In genomic region chr14:74459981-74460380, GRCh38 we compare ENCODE assay signal across 14 cellular contexts. TPM values are rescaled to one million over a fixed set of nuclear protein-coding genes. Genes with fewer than 3 reads are reported as not detected.
DNase-seq lines count a peak whose midpoint lies in the region; ATAC-seq and TF ChIP-seq lines count a peak whose summit lies in the region.
"Had no signal": no experiment of that assay in that cellular context is flagged by ENCODE, and none has a peak within 500 bp of the region (broad histone marks: within the 10 kb centered on the region; RNA-seq: fewer than 3 reads in every experiment).

No MANE protein-coding gene starts in this region.

- H3K4me1 Mint-ChIP-seq in activated T-helper 17 cell treated with anti-CD3 and anti-CD28 coated beads, Interleukin-2, amount 50 U/mL, for 72 hours, result no peaks in the 10 kb centered on the region
- no peaks in the 10 kb centered on the region for H3K4me1 Mint-ChIP-seq in natural killer cell treated with Interleukin-12 subunit alpha and Interleukin-12 subunit beta and Interleukin-15 and Interleukin-18, amount 100 ng/mL, for 72 hours (ENCODE audit: low read depth in 2 of 2)

- H3K4me2 ChIP-seq in BLaER1 (peak overlapping the region; percentile 12; the same call in 1 of the 2 replicates), HCT116 (ENCODE audit: low read length) (no peak overlapping the region), mammary epithelial cell (ENCODE audit: insufficient read depth, low read depth, low read length) (no peak overlapping the region)

- H3K36me3 ChIP-seq in BLaER1 (no peaks in the 10 kb centered on the region), HCT116 (ENCODE audit: control insufficient read depth in 1 of 2, insufficient read depth in 2 of 2, low read length in 2 of 2) (no peaks in the 10 kb centered on the region), mammary epithelial cell (ENCODE audit: insufficient read depth, low read length) (no peaks in the 10 kb centered on the region)

- H2AFZ ChIP-seq in HCT116 (ENCODE audit: low read depth, low read length, poor library complexity, severe bottlenecking) (peak overlapping the region; percentile 45), mammary epithelial cell (ENCODE audit: low read depth, low read length) (no peak overlapping the region)

- TF ChIP-seq CTCF in HCT116 (IDR thresholded peaks at IDR 0.05 in 2 of 3, conservative IDR thresholded peaks at IDR 0.05 in 1 of 3; ENCODE audit: borderline replicate concordance in 1 of 3, insufficient read depth in 1 of 3, low read depth in 2 of 3, low read length in 2 of 3) (no peak), mammary epithelial cell (conservative IDR thresholded peaks at IDR 0.05 in 1 of 2, IDR thresholded peaks at IDR 0.05 in 1 of 2; ENCODE audit: extremely low read depth in 1 of 2, insufficient read depth in 1 of 2, low read depth in 1 of 2, low read length in 2 of 2) (no peak)

- no peaks in the 10 kb centered on the region for H3K9me3 ChIP-seq in BLaER1
- no peaks in the 10 kb centered on the region for H3K9me3 ChIP-seq in HCT116 (ENCODE audit: control insufficient read depth in 1 of 2, insufficient read depth in 1 of 2, low read depth in 1 of 2, low read length in 2 of 2)
- no peaks in the 10 kb centered on the region for H3K9me3 ChIP-seq in mammary epithelial cell (replicated peaks; ENCODE audit: insufficient read depth, low read length)
- H3K9me3 ChIP-seq: Caco-2 had no signal

- no peak for TF ChIP-seq POLR2A in HCT116 (IDR thresholded peaks at IDR 0.05; ENCODE audit: borderline replicate concordance, extremely low read depth, insufficient read depth, insufficient read length)

- peak overlapping the region; percentile 36 for H3K27ac Mint-ChIP-seq in activated T-helper 17 cell treated with anti-CD3 and anti-CD28 coated beads, Interleukin-2, amount 50 U/mL, for 72 hours
- no peak overlapping the region for H3K27ac Mint-ChIP-seq in natural killer cell treated with Interleukin-12 subunit alpha and Interleukin-12 subunit beta and Interleukin-15 and Interleukin-18, amount 100 ng/mL, for 72 hours

- H3K9me3 Mint-ChIP-seq in activated T-helper 17 cell treated with anti-CD3 and anti-CD28 coated beads, Interleukin-2, amount 50 U/mL, for 72 hours, result no peaks in the 10 kb centered on the region
- no peaks in the 10 kb centered on the region for H3K9me3 Mint-ChIP-seq in natural killer cell treated with Interleukin-12 subunit alpha and Interleukin-12 subunit beta and Interleukin-15 and Interleukin-18, amount 100 ng/mL, for 72 hours
- H3K9me3 Mint-ChIP-seq: CD14-positive monocyte had no signal

- no peak overlapping the region for H3K9ac ChIP-seq in BLaER1
- H3K9ac ChIP-seq in HCT116 (ENCODE audit: low read length), result no peak overlapping the region
- no peak overlapping the region for H3K9ac ChIP-seq in mammary epithelial cell (ENCODE audit: insufficient read depth, low read length)

- POLR2A ChIA-PET in HCT116 (lab: Charles Lee), result no interaction called here

- CTCF ChIA-PET in HCT116 (lab: Charles Lee) (no interaction called here), mammary epithelial cell (lab: Charles Lee; ENCODE audit: low non-redundant PET) (no interaction called here)

- WGBS in mammary epithelial cell (ENCODE audit: low coverage, missing lambda C conversion rate), result 90% methylated on average over 4 of the region's 6 CpGs

- H3K79me2 ChIP-seq in HCT116 (ENCODE audit: insufficient read depth, low read length), result no peaks in the 10 kb centered on the region
- no peaks in the 10 kb centered on the region for H3K79me2 ChIP-seq in mammary epithelial cell (ENCODE audit: insufficient read depth, low read length)

- H4K20me1 ChIP-seq in BLaER1, result no peaks in the 10 kb centered on the region
- no peaks in the 10 kb centered on the region for H4K20me1 ChIP-seq in HCT116 (ENCODE audit: insufficient read depth)
- no peaks in the 10 kb centered on the region for H4K20me1 ChIP-seq in mammary epithelial cell (ENCODE audit: insufficient read depth, low read length)

- DNase-seq in HCT116 (ENCODE audit: low read depth, low spot score) (no peak), left lobe of liver (ENCODE audit: low spot score) (peak; percentile 23), mammary epithelial cell (no peak), NCI-H526 (lab: John Stamatoyannopoulos, UW) (no peak)
- no peak for DNase-seq in activated T-cell treated with anti-CD3 and anti-CD28 coated beads, Interleukin-2, amount 50 U/mL, for 1 hour
- DNase-seq in natural killer cell treated with Interleukin-12 subunit alpha and Interleukin-12 subunit beta and Interleukin-15 and Interleukin-18, amount 100 ng/mL, for 72 hours (ENCODE audit: low spot score), result no peak
- DNase-seq: DMS79 treated with DMSO at 0.1 percent for 48 hours, GOT3, NCI-H510A treated with DMSO at 0.1 percent for 48 hours had no signal

- intact Hi-C loops in HCT116 (cut with micrococcal nuclease) (no loop called here), mammary epithelial cell (cut with micrococcal nuclease) (loop anchor here (2.0 kb wide), 1 partner anchor 33 kb away; the partner anchor contains the start of genes ISCA2 and NPC2)

- peaks cover 12% of the 10 kb centered on the region for H3K27me3 Mint-ChIP-seq in activated T-helper 17 cell treated with anti-CD3 and anti-CD28 coated beads, Interleukin-2, amount 50 U/mL, for 72 hours
- H3K27me3 Mint-ChIP-seq in natural killer cell treated with Interleukin-12 subunit alpha and Interleukin-12 subunit beta and Interleukin-15 and Interleukin-18, amount 100 ng/mL, for 72 hours, result peaks cover 15 to 26% of the 10 kb centered on the region in 2 donors

- no peaks in the 10 kb centered on the region for H3K9me2 ChIP-seq in HCT116 (ENCODE audit: insufficient read depth)

- H3K27me3 ChIP-seq in BLaER1 (no peaks in the 10 kb centered on the region), HCT116 (ENCODE audit: insufficient read depth, low read length) (0 out of 2 replicates have a peak, but pooled peaks cover 4% of the 10 kb centered on the region), mammary epithelial cell (ENCODE audit: insufficient read depth, low read length) (no peaks in the 10 kb centered on the region)

- dilution Hi-C loops in mammary epithelial cell (cut with HindIII; ENCODE audit: low sequenced_read_pairs), result no loop called here

- TF ChIP-seq RAD21 in HCT116 (IDR thresholded peaks at IDR 0.05; ENCODE audit: low read depth), result no peak

- BruUV-seq in HCT116 (replicated peaks; lab: Mats Ljungman, UMichigan), result no TSS peak
- BruUV-seq in mammary epithelial cell (replicated peaks; lab: Mats Ljungman, UMichigan), result no TSS peak

- H3K27ac ChIP-seq in BLaER1 (no peak overlapping the region), HCT116 (ENCODE audit: low read depth, low read length) (no peak overlapping the region), mammary epithelial cell (ENCODE audit: insufficient read depth, low read depth, low read length) (no peak overlapping the region)

- H3K4me3 ChIP-seq in BLaER1, result no peak overlapping the region
- H3K4me3 ChIP-seq in HCT116 (replicated peaks in 1 of 2; ENCODE audit: low read depth in 1 of 2, low read length in 2 of 2), result no peak overlapping the region
- no peak overlapping the region for H3K4me3 ChIP-seq in mammary epithelial cell (replicated peaks in 1 of 3; ENCODE audit: insufficient read depth in 1 of 3, low read depth in 2 of 3, low read length in 3 of 3)

- H3K36me3 Mint-ChIP-seq in activated T-helper 17 cell treated with anti-CD3 and anti-CD28 coated beads, Interleukin-2, amount 50 U/mL, for 72 hours (ENCODE audit: low read depth), result no peaks in the 10 kb centered on the region
- H3K36me3 Mint-ChIP-seq in natural killer cell treated with Interleukin-12 subunit alpha and Interleukin-12 subunit beta and Interleukin-15 and Interleukin-18, amount 100 ng/mL, for 72 hours, result no peaks in the 10 kb centered on the region
- H3K36me3 Mint-ChIP-seq: CD14-positive monocyte had no signal

- peaks cover 57% of the 10 kb centered on the region for H3K4me1 ChIP-seq in BLaER1
- H3K4me1 ChIP-seq in HCT116 (ENCODE audit: control insufficient read depth in 1 of 2, insufficient read depth in 2 of 2, low read length in 2 of 2), result 0 out of 4 replicates have a peak, but pooled peaks cover 0 to 3% of the 10 kb centered on the region in 2 experiments
- H3K4me1 ChIP-seq in mammary epithelial cell (ENCODE audit: insufficient read depth, low read length), result no peaks in the 10 kb centered on the region
- H3K4me1 ChIP-seq: Caco-2 had no signal

- ATAC-seq in HCT116 (no peak), left lobe of liver (no peak)
- no peak for ATAC-seq in activated T-helper 17 cell treated with anti-CD3 and anti-CD28 coated beads, Interleukin-2, amount 50 U/mL, for 72 hours (replicated peaks)
- ATAC-seq in natural killer cell treated with Interleukin-12 subunit alpha and Interleukin-12 subunit beta and Interleukin-15 and Interleukin-18, amount 100 ng/mL, for 72 hours, result no peak

- in situ Hi-C loops in mammary epithelial cell (cut with MboI; ENCODE audit: low sequenced_read_pairs in 2 of 2), result no loop called here

- H3K4me3 Mint-ChIP-seq in activated T-helper 17 cell treated with anti-CD3 and anti-CD28 coated beads, Interleukin-2, amount 50 U/mL, for 72 hours, result no peak overlapping the region
- H3K4me3 Mint-ChIP-seq in natural killer cell treated with Interleukin-12 subunit alpha and Interleukin-12 subunit beta and Interleukin-15 and Interleukin-18, amount 100 ng/mL, for 72 hours, result no peak overlapping the region
- H3K4me3 Mint-ChIP-seq: CD14-positive monocyte had no signal

- RAD21 ChIA-PET in HCT116 (lab: Charles Lee; ENCODE audit: low non-redundant PET in 1 of 2, low total read pairs in 2 of 2, uncharacterized antibody in 2 of 2, unreplicated experiment in 2 of 2), result interaction anchor here in 1 of 2 experiments (0.6 kb wide), 1 partner anchor 115 kb away, joined by 4 read pairs; no protein-coding TSS in a partner anchor

RNA-seq across cellular contexts. Expression of gene NPC2, which starts 33.1 kb away (rescaled TPM):
- total RNA-seq in HCT116 (2021; ENCODE audit: unreplicated experiment) (105 TPM), left lobe of liver (35.4 TPM), mammary epithelial cell (100 to 1,000 TPM; 248 to 347 TPM)
- polyA plus RNA-seq in HCT116 (2012), result 191 and 211 TPM in 2 replicates
- total RNA-seq in activated T-helper 17 cell treated with anti-CD3 and anti-CD28 coated beads, Interleukin-2, amount 50 U/mL, for 72 hours, result 10 to 100 TPM; 34.1 to 37.2 TPM
- 466 TPM for polyA plus RNA-seq in mammary epithelial cell
- 327 TPM for polyA minus RNA-seq in mammary epithelial cell
- total RNA-seq in natural killer cell treated with Interleukin-12 subunit alpha and Interleukin-12 subunit beta and Interleukin-15 and Interleukin-18, amount 100 ng/mL, for 72 hours, result 10 to 100 TPM; 12.7 to 24.8 TPM

RNA-seq across cellular contexts. Expression of gene ISCA2, which starts 33.6 kb away (rescaled TPM):
- total RNA-seq in HCT116 (2021; ENCODE audit: unreplicated experiment), result 27.5 TPM
- 14.3 and 16.6 TPM in 2 replicates for polyA plus RNA-seq in HCT116 (2012)
- 10 to 100 TPM; 20.3 to 28.5 TPM for total RNA-seq in activated T-helper 17 cell treated with anti-CD3 and anti-CD28 coated beads, Interleukin-2, amount 50 U/mL, for 72 hours
- 10.0 TPM for total RNA-seq in left lobe of liver
- total RNA-seq in mammary epithelial cell, result 10 to 100 TPM in 1 of 2 donors, 1 to 10 TPM in 1; 6.7 to 18.2 TPM
- polyA plus RNA-seq in mammary epithelial cell, result 20.5 TPM
- polyA minus RNA-seq in mammary epithelial cell, result not detected
- total RNA-seq in natural killer cell treated with Interleukin-12 subunit alpha and Interleukin-12 subunit beta and Interleukin-15 and Interleukin-18, amount 100 ng/mL, for 72 hours, result 10 to 100 TPM; 20.6 to 22.8 TPM

RNA-seq across cellular contexts. Expression of gene SYNDIG1L, which starts 34.0 kb away (rescaled TPM):
- total RNA-seq in HCT116 (2021; ENCODE audit: unreplicated experiment) (not detected), left lobe of liver (not detected), mammary epithelial cell (not detected)
- 0.05 and 0.10 TPM in 2 replicates for polyA plus RNA-seq in HCT116 (2012)
- not detected for total RNA-seq in activated T-helper 17 cell treated with anti-CD3 and anti-CD28 coated beads, Interleukin-2, amount 50 U/mL, for 72 hours
- not detected for polyA plus RNA-seq in mammary epithelial cell
- not detected for polyA minus RNA-seq in mammary epithelial cell
- total RNA-seq in natural killer cell treated with Interleukin-12 subunit alpha and Interleukin-12 subunit beta and Interleukin-15 and Interleukin-18, amount 100 ng/mL, for 72 hours, result not detected
- total RNA-seq: SK-MEL-5 had no signal
- polyA plus RNA-seq: CD14-positive monocyte had no signal
